Comparison of ENCODE assay signal across 1 cellular context in the genomic region with DNA sequence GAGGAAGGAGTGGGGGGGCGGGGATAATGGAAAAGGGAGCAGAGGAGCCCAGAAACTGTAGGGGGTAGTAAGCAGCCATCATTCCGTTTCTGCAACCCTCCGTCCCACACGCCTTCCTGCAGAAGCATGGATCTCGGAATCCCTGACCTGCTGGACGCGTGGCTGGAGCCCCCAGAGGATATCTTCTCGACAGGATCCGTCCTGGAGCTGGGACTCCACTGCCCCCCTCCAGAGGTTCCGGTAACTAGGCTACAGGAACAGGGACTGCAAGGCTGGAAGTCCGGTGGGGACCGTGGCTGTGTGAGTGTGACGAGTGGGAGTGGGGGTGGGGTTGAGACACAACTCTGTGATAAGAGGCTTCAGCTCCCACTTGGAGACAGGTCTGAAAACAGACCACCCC.
TF ChIP-seq lines count a peak whose summit lies in the region.

No MANE protein-coding gene starts in this region.

TF ChIP-seq in liver, 16 proteins besides CTCF, POLR2A, EP300 and RAD21 (continued from another document):
- TF ChIP-seq REST (IDR thresholded peaks at IDR 0.05), result no peak
- TF ChIP-seq FOXA2 (IDR thresholded peaks at IDR 0.05), result no peak
TF ChIP-seq in liver: peak in this region for 0.
